Comparison of ENCODE assay signal across 29 cellular contexts in genomic region chr1:2934642-2935081, GRCh38.
"Had no signal": no experiment of that assay in that cellular context is flagged by ENCODE, and none has a peak within 500 bp of the region (broad histone marks: within the 10 kb centered on the region; RNA-seq: fewer than 3 reads in every experiment).

No MANE protein-coding gene starts in this region.

- H3K4me2 ChIP-seq: hepatocyte, smooth muscle cell had no signal

- H2AFZ ChIP-seq: hepatocyte had no signal

- ATAC-seq: esophagus mucosa; gastrocnemius medialis; left colon; naive thymus-derived CD4-positive, alpha-beta T cell; sciatic nerve; stimulated activated effector memory CD8-positive, alpha-beta T cell treated with anti-CD3 and anti-CD28 coated beads, Interleukin-12 subunit alpha, Interleukin-12 subunit beta, amount 100 ng/mL, for 72 hours had no signal

- H3K9me3 ChIP-seq: colonic mucosa, gastrocnemius medialis, thyroid gland had no signal

- DNase-seq: central memory CD4-positive, alpha-beta T cell; colonic mucosa; effector CD8-positive, alpha-beta T cell; endodermal cell; foreskin fibroblast; gastrocnemius medialis; head of caudate nucleus; left colon; mammary epithelial cell; mesendoderm; midbrain; naive thymus-derived CD4-positive, alpha-beta T cell; nucleus accumbens; ovary; retina; stimulated activated CD4-positive, alpha-beta T cell treated with anti-CD3 and anti-CD28 coated beads, Interleukin-2, amount 100 ng/mL, for 24 hours; stimulated activated CD4-positive, alpha-beta T cell treated with anti-CD3 and anti-CD28 coated beads, Interleukin-4, amount 100 ng/mL, for 24 hours; stimulated activated naive CD4-positive, alpha-beta T cell treated with Interleukin-2 at 50 U/mL for 16 hours; stomach; thyroid gland had no signal

- H3K27me3 ChIP-seq: colonic mucosa, hepatocyte, ovary, thyroid gland had no signal

- H3K36me3 ChIP-seq: colonic mucosa, gastrocnemius medialis, ovary, stomach, thyroid gland had no signal

- H3K4me1 Mint-ChIP-seq: endodermal cell; naive thymus-derived CD4-positive, alpha-beta T cell; nephron; stimulated activated effector memory CD8-positive, alpha-beta T cell treated with anti-CD3 and anti-CD28 coated beads, Interleukin-12 subunit alpha, Interleukin-12 subunit beta, amount 100 ng/mL, for 72 hours had no signal

- H3K27me3 Mint-ChIP-seq: dendritic cell treated with granulocyte-macrophage colony-stimulating factor and Interleukin-4, amounts not matched to agents 40 ng/mL and 50 ng/mL, for 4 days; type B pancreatic cell had no signal

- H3K4me3 ChIP-seq: colonic mucosa, gastrocnemius medialis, hepatocyte, ovary, smooth muscle cell, stomach, thyroid gland had no signal

- H3K4me3 Mint-ChIP-seq: dendritic cell treated with granulocyte-macrophage colony-stimulating factor and Interleukin-4, amounts not matched to agents 40 ng/mL and 50 ng/mL, for 4 days; endodermal cell; naive thymus-derived CD4-positive, alpha-beta T cell; nephron; stimulated activated effector memory CD8-positive, alpha-beta T cell treated with anti-CD3 and anti-CD28 coated beads, Interleukin-12 subunit alpha, Interleukin-12 subunit beta, amount 100 ng/mL, for 72 hours; type B pancreatic cell had no signal

- H3K27ac ChIP-seq: colonic mucosa, epithelial cell of prostate, gastrocnemius medialis, hepatocyte, ovary, stomach, thyroid gland had no signal

- H3K36me3 Mint-ChIP-seq: naive thymus-derived CD4-positive, alpha-beta T cell; stimulated activated effector memory CD8-positive, alpha-beta T cell treated with anti-CD3 and anti-CD28 coated beads, Interleukin-12 subunit alpha, Interleukin-12 subunit beta, amount 100 ng/mL, for 72 hours; type B pancreatic cell had no signal

- H3K4me1 ChIP-seq: colonic mucosa, gastrocnemius medialis, stomach, thyroid gland had no signal

- H3K9me3 Mint-ChIP-seq: stimulated activated effector memory CD8-positive, alpha-beta T cell treated with anti-CD3 and anti-CD28 coated beads, Interleukin-12 subunit alpha, Interleukin-12 subunit beta, amount 100 ng/mL, for 72 hours had no signal

- H3K79me2 ChIP-seq: hepatocyte had no signal

- H3K27ac Mint-ChIP-seq: dendritic cell treated with granulocyte-macrophage colony-stimulating factor and Interleukin-4, amounts not matched to agents 40 ng/mL and 50 ng/mL, for 4 days; endodermal cell; stimulated activated effector memory CD8-positive, alpha-beta T cell treated with anti-CD3 and anti-CD28 coated beads, Interleukin-12 subunit alpha, Interleukin-12 subunit beta, amount 100 ng/mL, for 72 hours; type B pancreatic cell had no signal
